18 cellular contexts compared by ENCODE assay signal in the genomic region with DNA sequence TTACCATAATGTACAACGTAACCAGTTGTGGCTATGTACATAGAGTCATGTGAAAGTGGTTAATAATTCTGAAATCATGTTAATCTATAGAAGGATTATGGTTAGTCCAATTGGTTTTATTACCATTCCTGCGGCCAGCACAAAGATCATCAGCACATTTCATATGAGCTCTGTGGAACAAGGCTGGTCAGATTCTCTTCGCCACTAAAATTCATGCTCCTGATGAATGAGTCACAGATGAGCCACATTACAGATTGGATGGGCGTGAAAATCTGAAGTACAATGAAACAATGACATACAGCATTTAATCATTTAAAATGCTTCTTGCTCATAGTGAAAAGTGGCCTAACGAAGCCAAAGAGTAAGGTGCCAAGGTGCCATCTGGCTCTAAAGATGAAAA.
"Had no signal": no experiment of that assay in that cellular context is flagged by ENCODE, and none has a peak within 500 bp of the region (broad histone marks: within the 10 kb centered on the region; RNA-seq: fewer than 3 reads in every experiment).

No MANE protein-coding gene starts in this region.

- DNase-seq: erythroblast; heart left ventricle; hippocampal formation; mesendoderm; naive thymus-derived CD4-positive, alpha-beta T cell; nephron progenitor cell; psoas muscle; retina; right lobe of liver; spleen; stimulated activated CD4-positive, alpha-beta T cell treated with anti-CD3 and anti-CD28 coated beads, Interleukin-15, amount 100 ng/mL, for 24 hours; stimulated activated CD4-positive, alpha-beta T cell treated with anti-CD3 and anti-CD28 coated beads, Interleukin-1b, Interleukin-23, amount 100 ng/mL, for 48 hours; stimulated activated CD4-positive, alpha-beta T cell treated with anti-CD3 and anti-CD28 coated beads, Interleukin-4, amount 100 ng/mL, for 24 hours; tibial artery; upper lobe of left lung; uterus had no signal

- ATAC-seq: heart left ventricle; naive thymus-derived CD4-positive, alpha-beta T cell; psoas muscle; right lobe of liver; stimulated activated memory B cell treated with anti-CD40 and anti-IgM and Interleukin-4, amounts not matched to agents 10 μg/mL and 1 μg/mL and 100 μg/mL, for 72 hours had no signal

- H3K4me1 ChIP-seq: heart left ventricle, parathyroid adenoma, psoas muscle, right lobe of liver, spleen, tibial artery, upper lobe of left lung, uterus had no signal

- H3K27me3 ChIP-seq: heart left ventricle, right lobe of liver, spleen, tibial artery, upper lobe of left lung, uterus had no signal

- H3K4me3 ChIP-seq: heart left ventricle, psoas muscle, right lobe of liver, spleen, tibial artery, upper lobe of left lung, uterus had no signal

- H3K36me3 ChIP-seq: heart left ventricle, right lobe of liver, spleen, tibial artery, upper lobe of left lung, uterus had no signal

- H3K9me3 ChIP-seq: heart left ventricle, psoas muscle, right lobe of liver, tibial artery, upper lobe of left lung, uterus had no signal

- H3K27ac ChIP-seq: heart left ventricle, parathyroid adenoma, psoas muscle, right lobe of liver, spleen, tibial artery, upper lobe of left lung, uterus had no signal
